Comparison of ENCODE assay signal across 18 cellular contexts in the genomic region with DNA sequence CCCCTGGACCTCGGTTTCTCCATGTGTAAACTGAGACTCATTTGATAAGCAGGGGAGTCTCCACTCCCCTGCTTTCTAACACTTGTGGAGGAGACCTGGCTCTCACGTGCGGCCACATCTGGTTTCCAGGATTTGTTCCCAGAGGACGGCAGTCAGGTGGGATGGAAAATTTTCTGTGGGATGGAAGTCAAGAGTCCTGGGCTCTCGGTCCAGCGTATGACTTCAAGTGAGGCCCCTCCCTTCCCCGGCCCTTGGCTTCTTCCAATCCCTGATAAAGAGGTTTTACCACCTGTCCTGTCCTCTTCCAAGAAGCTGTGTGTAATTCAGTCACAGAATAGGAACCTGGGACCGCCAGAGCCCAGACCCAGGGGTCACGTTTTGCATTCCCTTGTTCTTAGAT. TPM values are rescaled to one million over a fixed set of nuclear protein-coding genes. Genes with fewer than 3 reads are reported as not detected.
DNase-seq lines count a peak whose midpoint lies in the region; ATAC-seq, FAIRE-seq and TF ChIP-seq lines count a peak whose summit lies in the region.
"Had no signal": no experiment of that assay in that cellular context is flagged by ENCODE, and none has a peak within 500 bp of the region (broad histone marks: within the 10 kb centered on the region; RNA-seq: fewer than 3 reads in every experiment).

No MANE protein-coding gene starts in this region.

- intact Hi-C loops in left ventricle myocardium inferior (cut with micrococcal nuclease), result no loop called here
- intact Hi-C loops in pancreas (cut with DNase I), result no loop called here
- intact Hi-C loops in upper lobe of right lung (cut with DNase I), result no loop called here

- DNase-seq in cerebellum (ENCODE audit: low spot score), result peak; percentile 36
- DNase-seq in left ventricle myocardium inferior, result no peak
- peak in 5 of 6 donors; percentile 42 to 78 (median 67) for DNase-seq in pancreas
- DNase-seq in upper lobe of right lung, result peak; percentile 17
- no peak for DNase-seq in superior temporal gyrus (ENCODE audit: extremely low spot score)
- DNase-seq in NCI-H2227 treated with DMSO at 0.1 percent for 48 hours (lab: John Stamatoyannopoulos, UW), result no peak
- DNase-seq in activated effector memory CD4-positive, alpha-beta T cell treated with anti-CD3 and anti-CD28 coated beads, Interleukin-2, amount 50 U/mL, for 16 hours, result no peak
- DNase-seq: CD8-positive, alpha-beta memory T cell; DMS79; H9; NCI-H1417; NCI-H187 treated with DMSO at 0.1 percent for 48 hours; NCI-H748 treated with DMSO at 0.1 percent for 48 hours; OCI-M1 had no signal

- ATAC-seq in pancreas, result peak; percentile 82 to 91 (median 84)
- ATAC-seq in upper lobe of right lung, result no peak
- ATAC-seq: A549 had no signal

- H3K36me3 ChIP-seq in left ventricle myocardium inferior, result peaks cover 22% of the 10 kb centered on the region
- no peaks in the 10 kb centered on the region for H3K36me3 ChIP-seq in pancreas
- H3K36me3 ChIP-seq in upper lobe of right lung, result no peaks in the 10 kb centered on the region
- H3K36me3 ChIP-seq: BLaER1 treated with 17β-estradiol and CSF1 and Interleukin-3, amounts not matched to agents 10 nM and 100 nM had no signal

- WGBS in pancreas, 2 donors, result 33 to 38% methylated on average over 9 of the region's 9 CpGs

- no peaks in the 10 kb centered on the region for H3K9me3 ChIP-seq in left ventricle myocardium inferior (replicated peaks)
- H3K9me3 ChIP-seq in pancreas, result no peaks in the 10 kb centered on the region
- no peaks in the 10 kb centered on the region for H3K9me3 ChIP-seq in upper lobe of right lung
- H3K9me3 ChIP-seq: A549 had no signal

- H3K4me3 ChIP-seq in left ventricle myocardium inferior (no peak overlapping the region), pancreas (no peak overlapping the region), upper lobe of right lung (no peak overlapping the region)
- H3K4me3 ChIP-seq: A549; BLaER1 treated with 17β-estradiol and CSF1 and Interleukin-3, amounts not matched to agents 10 nM and 100 nM had no signal

- TF ChIP-seq CTCF in left ventricle myocardium inferior (IDR thresholded peaks at IDR 0.05; ENCODE audit: borderline replicate concordance) (no peak), pancreas (IDR thresholded peaks at IDR 0.05) (no peak), upper lobe of right lung (IDR thresholded peaks at IDR 0.05) (no peak)

- peaks cover 59% of the 10 kb centered on the region for H3K4me1 ChIP-seq in left ventricle myocardium inferior
- peaks cover 0 to 9% (median 0%) of the 10 kb centered on the region in 3 donors for H3K4me1 ChIP-seq in pancreas
- H3K4me1 ChIP-seq in upper lobe of right lung, result no peaks in the 10 kb centered on the region
- H3K4me1 ChIP-seq: A549; BLaER1 treated with 17β-estradiol and CSF1 and Interleukin-3, amounts not matched to agents 10 nM and 100 nM had no signal

- FAIRE-seq in pancreas (lab: Jason Lieb, UNC), result no peak
- FAIRE-seq: A549, D721Med had no signal

- H3K27me3 ChIP-seq in left ventricle myocardium inferior (ENCODE audit: low read depth), result no peaks in the 10 kb centered on the region
- H3K27me3 ChIP-seq in pancreas, result no peaks in the 10 kb centered on the region
- no peaks in the 10 kb centered on the region for H3K27me3 ChIP-seq in upper lobe of right lung
- H3K27me3 ChIP-seq: BLaER1 treated with 17β-estradiol and CSF1 and Interleukin-3, amounts not matched to agents 10 nM and 100 nM had no signal

- peak overlapping the region; percentile 94 for H3K27ac ChIP-seq in left ventricle myocardium inferior (replicated peaks)
- H3K27ac ChIP-seq in pancreas, result peak overlapping the region; percentile 16 to 65 (median 32)
- H3K27ac ChIP-seq in upper lobe of right lung, result no peak overlapping the region
- H3K27ac ChIP-seq: A549; BLaER1 treated with 17β-estradiol and CSF1 and Interleukin-3, amounts not matched to agents 10 nM and 100 nM had no signal

RNA-seq across cellular contexts. Expression of gene TMOD1, which starts 35.0 kb away (rescaled TPM):
- total RNA-seq in cerebellum, result 5.4 TPM
- total RNA-seq in left ventricle myocardium inferior, result 186 TPM
- 10 to 100 TPM in 4 of 6 donors, 1 to 10 TPM in 2; 8.4 to 17.0 (median 11.7) TPM for total RNA-seq in pancreas
- 10 to 100 TPM; 12.2 to 28.7 TPM for polyA plus RNA-seq in pancreas
- 11.3 TPM for total RNA-seq in upper lobe of right lung
- total RNA-seq: G401 had no signal

Comparison
In these comparisons a context has a peak if more than half of its experiments do, and no peak if none do; other contexts are left out.
1. DNase-seq: peak in cerebellum (single experiment), pancreas (5 of 6) and upper lobe of right lung (single experiment); none in left ventricle myocardium inferior (single experiment), superior temporal gyrus (single experiment), NCI-H2227 treated with DMSO at 0.1 percent for 48 hours (single experiment) and activated effector memory CD4-positive, alpha-beta T cell treated with anti-CD3 and anti-CD28 coated beads, Interleukin-2, amount 50 U/mL, for 16 hours (single experiment).
2. RNA of gene TMOD1, which starts 35.0 kb away (total RNA-seq): 186 TPM in left ventricle myocardium inferior (single experiment); 8.4 to 17.0 TPM in pancreas, 11.3 TPM in upper lobe of right lung (single experiment) and 5.4 TPM in cerebellum (single experiment); every median in the first group is over 10 times any median in the second.